In the genomic region with DNA sequence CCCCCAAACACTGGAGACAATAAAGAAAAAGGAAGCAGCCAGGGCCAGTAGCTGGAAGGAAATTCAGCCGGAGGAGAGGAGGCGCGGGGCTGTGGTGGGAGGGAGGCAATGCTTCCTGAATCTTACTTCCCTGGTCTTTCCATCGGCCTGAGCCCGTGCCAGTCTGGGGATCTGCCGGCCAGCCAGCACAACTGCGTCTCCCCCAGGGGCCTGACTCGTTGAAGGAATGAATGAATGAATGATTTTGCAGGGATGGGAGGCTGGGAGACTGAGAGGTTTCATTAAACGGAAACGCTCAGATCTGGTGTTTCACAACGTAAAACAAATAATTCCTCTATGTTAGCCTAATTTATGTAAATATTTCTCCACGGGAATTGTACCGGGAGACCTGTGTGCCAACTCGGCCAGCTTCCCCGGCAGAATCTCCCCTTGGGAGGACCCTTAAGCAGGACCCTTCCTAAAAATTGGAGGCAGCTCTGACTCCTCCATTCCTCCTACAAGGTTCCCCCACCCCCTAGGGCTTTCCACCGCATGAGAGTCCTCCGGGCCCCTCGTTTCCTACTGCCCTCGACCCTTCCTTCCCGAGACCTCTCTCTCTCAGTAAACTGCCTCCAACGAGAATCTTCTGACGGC, we compare ENCODE assay signal across 8 cellular contexts. TPM values are rescaled to one million over a fixed set of nuclear protein-coding genes. Genes with fewer than 3 reads are reported as not detected.
A peak's percentile ranks its signal among the peaks of the same experiment; 100 is the strongest.
DNase-seq lines count a peak whose midpoint lies in the region; FAIRE-seq and TF ChIP-seq lines count a peak whose summit lies in the region.

No MANE protein-coding gene starts in this region.

- H3K27ac ChIP-seq in keratinocyte (ENCODE audit: control insufficient read depth, insufficient read depth, low read length) (no peak overlapping the region), temporal lobe (ENCODE audit: low read depth, low read length) (peak overlapping the region; percentile 17)

- no peak for FAIRE-seq in keratinocyte (lab: Jason Lieb, UNC)

- H3K27me3 Mint-ChIP-seq in T-helper 1 cell treated with Interleukin-12 subunit alpha and Interleukin-12 subunit beta and Interleukin-4 antibody, amounts not matched to agents 30 μg/mL and 1 μg/mL, for 36 hours (ENCODE audit: low read depth), result peaks cover 50% of the 10 kb centered on the region
- peaks cover 22% of the 10 kb centered on the region for H3K27me3 Mint-ChIP-seq in activated naive CD8-positive, alpha-beta T cell treated with anti-CD3 and anti-CD28 coated beads for 36 hours

- peak overlapping the region; percentile 79 for H3K4me2 ChIP-seq in keratinocyte (ENCODE audit: control insufficient read depth, extremely low read depth, insufficient read depth, low read depth, low read length)

- H3K36me3 ChIP-seq in keratinocyte (ENCODE audit: control insufficient read depth in 2 of 2, extremely low read depth in 1 of 2, insufficient read depth in 2 of 2, low read length in 2 of 2), result peaks cover 3 to 16% of the 10 kb centered on the region in 2 experiments

- DNase-seq in T-helper 1 cell (no peak), keratinocyte (ENCODE audit: low read depth, low spot score) (no peak), 8988T (no peak), NCI-H774 (lab: John Stamatoyannopoulos, UW) (no peak), DMS153 treated with DMSO at 0.1 percent for 48 hours (lab: John Stamatoyannopoulos, UW; ENCODE audit: unreplicated experiment) (no peak)
- DNase-seq in activated naive CD8-positive, alpha-beta T cell treated with anti-CD3 and anti-CD28 coated beads for 36 hours, result no peak

- H3K79me2 ChIP-seq in keratinocyte (ENCODE audit: control insufficient read depth, insufficient read depth, low read length), result peaks cover 37% of the 10 kb centered on the region

- H3K36me3 Mint-ChIP-seq in T-helper 1 cell treated with Interleukin-12 subunit alpha and Interleukin-12 subunit beta and Interleukin-4 antibody, amounts not matched to agents 30 μg/mL and 1 μg/mL, for 36 hours (ENCODE audit: low read depth), result no peaks in the 10 kb centered on the region
- no peaks in the 10 kb centered on the region for H3K36me3 Mint-ChIP-seq in activated naive CD8-positive, alpha-beta T cell treated with anti-CD3 and anti-CD28 coated beads for 36 hours

- peaks cover 30% of the 10 kb centered on the region for H4K20me1 ChIP-seq in keratinocyte (ENCODE audit: control insufficient read depth, extremely low read depth, insufficient read depth, low read length)

- H3K9ac ChIP-seq in keratinocyte (ENCODE audit: control insufficient read depth, extremely low read depth, insufficient read depth, low read length), result no peak overlapping the region

- H3K4me1 ChIP-seq in keratinocyte (ENCODE audit: control insufficient read depth, extremely low read depth, insufficient read depth, low read length), result peaks cover 24% of the 10 kb centered on the region

- no peaks in the 10 kb centered on the region for H3K9me3 Mint-ChIP-seq in T-helper 1 cell treated with Interleukin-12 subunit alpha and Interleukin-12 subunit beta and Interleukin-4 antibody, amounts not matched to agents 30 μg/mL and 1 μg/mL, for 36 hours
- H3K9me3 Mint-ChIP-seq in activated naive CD8-positive, alpha-beta T cell treated with anti-CD3 and anti-CD28 coated beads for 36 hours, result no peaks in the 10 kb centered on the region

- peak overlapping the region; percentile 56 to 77 (median 56) for H3K4me3 ChIP-seq in keratinocyte (ENCODE audit: control insufficient read depth in 2 of 3, extremely low read depth in 1 of 3, insufficient read depth in 2 of 3, low read depth in 1 of 3, low read length in 3 of 3)

- no peak overlapping the region for H3K27ac Mint-ChIP-seq in T-helper 1 cell treated with Interleukin-12 subunit alpha and Interleukin-12 subunit beta and Interleukin-4 antibody, amounts not matched to agents 30 μg/mL and 1 μg/mL, for 36 hours
- H3K27ac Mint-ChIP-seq in activated naive CD8-positive, alpha-beta T cell treated with anti-CD3 and anti-CD28 coated beads for 36 hours, result no peak overlapping the region

- TF ChIP-seq CTCF in keratinocyte (optimal IDR thresholded peaks at IDR 0.05 in 1 of 3, IDR thresholded peaks at IDR 0.05 in 1 of 3, conservative IDR thresholded peaks at IDR 0.05 in 1 of 3; ENCODE audit: extremely low read depth in 1 of 3, insufficient read depth in 2 of 3, low read length in 3 of 3), result no peak

- no peaks in the 10 kb centered on the region for H3K9me1 ChIP-seq in keratinocyte (ENCODE audit: control insufficient read depth, extremely low read depth, insufficient read depth, low read length)

- H3K4me3 Mint-ChIP-seq in T-helper 1 cell treated with Interleukin-12 subunit alpha and Interleukin-12 subunit beta and Interleukin-4 antibody, amounts not matched to agents 30 μg/mL and 1 μg/mL, for 36 hours, result peak overlapping the region; percentile 69
- H3K4me3 Mint-ChIP-seq in activated naive CD8-positive, alpha-beta T cell treated with anti-CD3 and anti-CD28 coated beads for 36 hours, result peak overlapping the region; percentile 71

- dilution Hi-C loops in keratinocyte (cut with MboI; ENCODE audit: extremely low pct_ligation_motif_present, low sequenced_read_pairs), result no loop called here

- no peaks in the 10 kb centered on the region for H3K9me3 ChIP-seq in keratinocyte (ENCODE audit: control insufficient read depth, low read depth, low read length)

- H3K4me1 Mint-ChIP-seq in T-helper 1 cell treated with Interleukin-12 subunit alpha and Interleukin-12 subunit beta and Interleukin-4 antibody, amounts not matched to agents 30 μg/mL and 1 μg/mL, for 36 hours (ENCODE audit: low read depth), result peaks cover 7% of the 10 kb centered on the region
- H3K4me1 Mint-ChIP-seq in activated naive CD8-positive, alpha-beta T cell treated with anti-CD3 and anti-CD28 coated beads for 36 hours, result peaks cover 16% of the 10 kb centered on the region

- peaks cover 12% of the 10 kb centered on the region for H3K27me3 ChIP-seq in keratinocyte (ENCODE audit: control insufficient read depth, extremely low read depth, insufficient read depth, low read length)

- no peak overlapping the region for H2AFZ ChIP-seq in keratinocyte (ENCODE audit: control insufficient read depth, low read length)

RNA-seq across cellular contexts. Expression of a gene that starts 1.3 kb away (rescaled TPM):
- total RNA-seq in activated naive CD8-positive, alpha-beta T cell treated with anti-CD3 and anti-CD28 coated beads for 36 hours, result 10 to 100 TPM in 1 of 2 experiments, 1 to 10 TPM in 1; 7.7 to 10.0 TPM
- 48.9 to 74.4 TPM (median 56.7 TPM) in 3 replicates for polyA plus RNA-seq in keratinocyte
- polyA plus RNA-seq in keratinocyte (2011; ENCODE audit: low read depth), result 102 TPM
- 30.3 and 63.1 TPM in 2 replicates for polyA plus RNA-seq in keratinocyte (2011; cell fraction: cytosol; rRNA removed)
- polyA plus RNA-seq in keratinocyte (2011; cell fraction: nucleus; rRNA removed), result 87.9 and 109 TPM in 2 replicates
- 66.3 and 124 TPM in 2 replicates for polyA plus RNA-seq in keratinocyte (2012; ENCODE audit: low replicate concordance)
- polyA minus RNA-seq in keratinocyte, result 44.6 to 102 TPM (median 54.9 TPM) in 3 replicates
- polyA minus RNA-seq in keratinocyte (2011; cell fraction: cytosol; rRNA and poly(A)+ RNA removed), result 94.8 TPM
- polyA minus RNA-seq in keratinocyte (2011; cell fraction: nucleus; rRNA and poly(A)+ RNA removed), result 66.4 and 99.6 TPM in 2 replicates
- total RNA-seq in temporal lobe, result 20.2 TPM

RNA-seq across cellular contexts. Expression of a gene that starts 42.0 kb away (rescaled TPM):
- 10 to 100 TPM; 21.6 to 23.8 TPM for total RNA-seq in activated naive CD8-positive, alpha-beta T cell treated with anti-CD3 and anti-CD28 coated beads for 36 hours
- polyA plus RNA-seq in keratinocyte, result 14.5 to 26.7 TPM (median 20.9 TPM) in 3 replicates
- 18.9 TPM for polyA plus RNA-seq in keratinocyte (2011; ENCODE audit: low read depth)
- polyA plus RNA-seq in keratinocyte (2011; cell fraction: cytosol; rRNA removed), result 12.8 and 20.2 TPM in 2 replicates
- polyA plus RNA-seq in keratinocyte (2011; cell fraction: nucleus; rRNA removed), result 12.8 and 15.0 TPM in 2 replicates
- polyA plus RNA-seq in keratinocyte (2012; ENCODE audit: low replicate concordance), result 5.6 and 22.8 TPM in 2 replicates
- polyA minus RNA-seq in keratinocyte, result 7.6 to 13.2 TPM (median 10.2 TPM) in 3 replicates
- polyA minus RNA-seq in keratinocyte (2011; cell fraction: cytosol; rRNA and poly(A)+ RNA removed), result 19.2 TPM
- polyA minus RNA-seq in keratinocyte (2011; cell fraction: nucleus; rRNA and poly(A)+ RNA removed), result 8.2 and 9.0 TPM in 2 replicates
- 17.2 TPM for total RNA-seq in temporal lobe
